ENCODE assay signal across 8 cellular contexts in genomic region chr10:84783386-84783785, GRCh38.
DNase-seq lines count a peak whose midpoint lies in the region; ATAC-seq and TF ChIP-seq lines count a peak whose summit lies in the region.

No MANE protein-coding gene starts in this region.

- peak; percentile 9 for DNase-seq in stimulated activated CD4-positive, alpha-beta T cell treated with anti-CD3 and anti-CD28 coated beads, Interleukin-15, amount 100 ng/mL, for 24 hours
- DNase-seq in stimulated activated CD4-positive, alpha-beta T cell treated with anti-CD3 and anti-CD28 coated beads, Interleukin-12 subunit alpha, Interleukin-12 subunit beta, amount 100 ng/mL, for 4 hours = no peak
- DNase-seq in NAMALWA (ENCODE audit: low spot score) (peak; percentile 44), body of pancreas (peak; percentile 25 to 45 (median 28)), left lung (no peak), T-helper 9 cell (no peak)

- H3K27ac ChIP-seq in HEK293 (ENCODE audit: extremely low read depth, low read depth, low read length) (no peak overlapping the region), body of pancreas (no peak overlapping the region), left lung (no peak overlapping the region)

- intact Hi-C loops in body of pancreas (cut with DNase I) (no loop called here), left lung (cut with DNase I) (no loop called here)

- no peaks in the 10 kb centered on the region for H3K4me1 ChIP-seq in HEK293 (ENCODE audit: control insufficient read depth, insufficient read depth, low read length)
- no peaks in the 10 kb centered on the region for H3K4me1 ChIP-seq in body of pancreas
- H3K4me1 ChIP-seq in left lung = no peaks in the 10 kb centered on the region

- no peak for TF ChIP-seq POLR2A in body of pancreas (IDR thresholded peaks at IDR 0.05)

- no peaks in the 10 kb centered on the region for H3K9me3 ChIP-seq in HEK293 (ENCODE audit: control insufficient read depth, insufficient read depth, low read depth, low read length)
- H3K9me3 ChIP-seq in body of pancreas = no peaks in the 10 kb centered on the region
- no peaks in the 10 kb centered on the region for H3K9me3 ChIP-seq in left lung

- CTCF ChIA-PET in HEK293 (lab: Yijun Ruan, JAX) = interaction anchor here (0.6 to 1.5 kb wide), 11 partner anchors 19 to 1841 kb away, joined by 3 to 6 read pairs (median 3); no protein-coding TSS in a partner anchor

- H3K36me3 ChIP-seq in HEK293 (ENCODE audit: control insufficient read depth in 2 of 2, insufficient read depth in 1 of 2, low read length in 2 of 2) = no peaks in the 10 kb centered on the region
- no peaks in the 10 kb centered on the region for H3K36me3 ChIP-seq in body of pancreas (replicated peaks in 1 of 2; ENCODE audit: insufficient read depth in 1 of 2, low read depth in 2 of 2)
- H3K36me3 ChIP-seq in left lung = no peaks in the 10 kb centered on the region

- WGBS in body of pancreas, 2 donors = 0 to 8% methylated on average over 1 of the region's 1 CpG

- TF ChIP-seq CTCF in HEK293 (tag by site-specific recombination; IDR thresholded peaks at IDR 0.05) = peak; percentile 55; the same call in 1 of the 2 replicates
- peak in 6 of 7 experiments; percentile 40 to 69 (median 58) for TF ChIP-seq CTCF in body of pancreas (IDR thresholded peaks at IDR 0.05)
- peak; percentile 20 to 41 for TF ChIP-seq CTCF in left lung (IDR thresholded peaks at IDR 0.05)

- peak; percentile 58 for ATAC-seq in body of pancreas
- peak; percentile 93 for ATAC-seq in left lung
- no peak for ATAC-seq in HG02840 (IDR thresholded peaks at IDR 0.05; ENCODE audit: low FRiP score, unreplicated experiment)

- POLR2A ChIA-PET in HEK293 (lab: Yijun Ruan, JAX) = no interaction called here

- H3K27me3 ChIP-seq in body of pancreas = no peaks in the 10 kb centered on the region
- H3K27me3 ChIP-seq in left lung = no peaks in the 10 kb centered on the region

- H3K4me3 ChIP-seq in HEK293 (ENCODE audit: low read depth, low read length) (no peak overlapping the region), body of pancreas (no peak overlapping the region), left lung (no peak overlapping the region)

TF ChIP-seq in HEK293, 187 proteins besides CTCF, POLR2A, EP300 and RAD21:
- TF ChIP-seq ZNF580 (tag by site-specific recombination; IDR thresholded peaks at IDR 0.05) (no peak), ZNF529 (tag by site-specific recombination; IDR thresholded peaks at IDR 0.05; ENCODE audit: insufficient replicate concordance) (peak; percentile 74), ZNF654 (tag by site-specific recombination; IDR thresholded peaks at IDR 0.05; ENCODE audit: low read depth) (peak; percentile 88), GLI4 (tag by site-specific recombination; IDR thresholded peaks at IDR 0.05) (no peak)

Comparison
In these comparisons a context has a peak if more than half of its experiments do, and no peak if none do; other contexts are left out.
1. DNase-seq: peak in stimulated activated CD4-positive, alpha-beta T cell treated with anti-CD3 and anti-CD28 coated beads, Interleukin-15, amount 100 ng/mL, for 24 hours (single experiment), NAMALWA (single experiment) and body of pancreas (4 of 4); none in stimulated activated CD4-positive, alpha-beta T cell treated with anti-CD3 and anti-CD28 coated beads, Interleukin-12 subunit alpha, Interleukin-12 subunit beta, amount 100 ng/mL, for 4 hours (single experiment), left lung (0 of 2) and T-helper 9 cell (single experiment).
2. Peak in every context shown above with its lines, with median percentiles within 50 percentile points of each other: CTCF ChIP-seq.